8 cellular contexts compared by ENCODE assay signal in genomic region chr12:1628671-1629337, GRCh38. TPM values are rescaled to one million over a fixed set of nuclear protein-coding genes. Genes with fewer than 3 reads are reported as not detected.
A peak's percentile ranks its signal among the peaks of the same experiment; 100 is the strongest.
DNase-seq lines count a peak whose midpoint lies in the region; ATAC-seq and TF ChIP-seq lines count a peak whose summit lies in the region.

Gene WNT5B, plus strand, starts transcription at chr12:1629231. Its CDS starts 2,124 bp downstream, at chr12:1631355.

- H3K9me3 Mint-ChIP-seq in naive thymus-derived CD8-positive, alpha-beta T cell, result no peaks in the 10 kb centered on the region

- peaks cover 8 to 21% (median 19%) of the 10 kb centered on the region in 4 donors for H3K4me1 Mint-ChIP-seq in naive thymus-derived CD8-positive, alpha-beta T cell

- peak within 1 kb of the TSS; percentile 43 to 84 (median 76) for H3K4me3 Mint-ChIP-seq in naive thymus-derived CD8-positive, alpha-beta T cell

- BruUV-seq in A673 (replicated peaks; lab: Mats Ljungman, UMichigan), result no TSS peak

- POLR2A ChIA-PET in A673 (lab: Charles Lee; ENCODE audit: low non-redundant PET), result no interaction called here
- POLR2A ChIA-PET in naive thymus-derived CD8-positive, alpha-beta T cell (lab: Charles Lee), result interaction anchor here (0.7 kb wide), 1 partner anchor 1065 kb away, joined by 4 read pairs; no protein-coding TSS in a partner anchor

- intact Hi-C loops in A673 (cut with micrococcal nuclease; ENCODE audit: unreplicated experiment), result no loop called here

- peaks cover 23 to 72% (median 39%) of the 10 kb centered on the region in 5 donors for H3K27me3 Mint-ChIP-seq in naive thymus-derived CD8-positive, alpha-beta T cell

- no peaks in the 10 kb centered on the region for H3K27me3 ChIP-seq in A673 (replicated peaks; ENCODE audit: insufficient read depth, low read depth, low read length, poor library complexity)
- peaks cover 7% of the 10 kb centered on the region for H3K27me3 ChIP-seq in HL-60 (ENCODE audit: insufficient read depth, poor library complexity, severe bottlenecking)

- TF ChIP-seq CTCF in A673 (conservative IDR thresholded peaks at IDR 0.05; ENCODE audit: low read depth, low read length) (no peak), HL-60 (IDR thresholded peaks at IDR 0.05; ENCODE audit: insufficient read depth, low read length) (no peak)

- CTCF ChIA-PET in A673 (lab: Charles Lee), result interaction anchor here (1.1 kb wide), 1 partner anchor 24 kb away, joined by 5 read pairs; no protein-coding TSS in a partner anchor

- no peak within 1 kb of the TSS for H3K27ac ChIP-seq in A673 (ENCODE audit: low read depth, low read length, poor library complexity, severe bottlenecking)
- H3K27ac ChIP-seq in HL-60 (replicated peaks), result no peak within 1 kb of the TSS
- H3K27ac ChIP-seq in cingulate gyrus (ENCODE audit: low read depth, low read length), result peak within 1 kb of the TSS; percentile 19

- no peaks in the 10 kb centered on the region for H3K9me3 ChIP-seq in A673 (ENCODE audit: low read depth, low read length, poor library complexity, severe bottlenecking)

- peak within 1 kb of the TSS in 1 of 10 donors; percentile 79 for H3K27ac Mint-ChIP-seq in naive thymus-derived CD8-positive, alpha-beta T cell

- H3K4me1 ChIP-seq in A673 (ENCODE audit: insufficient read depth, low read length, poor library complexity, severe bottlenecking), result peaks cover 6% of the 10 kb centered on the region

- peak within 1 kb of the TSS; percentile 56 for H3K4me3 ChIP-seq in A673 (ENCODE audit: low read depth, low read length, poor library complexity, severe bottlenecking)
- H3K4me3 ChIP-seq in HL-60 (replicated peaks; ENCODE audit: insufficient read depth, low read length), result peak within 1 kb of the TSS; percentile 48

- H3K36me3 Mint-ChIP-seq in naive thymus-derived CD8-positive, alpha-beta T cell, result no peaks in the 10 kb centered on the region

- DNase-seq in A673 (ENCODE audit: low spot score) (no peak), HL-60 (ENCODE audit: low read depth in 1 of 2, low spot score in 1 of 2) (no peak), CD1c-positive myeloid dendritic cell (ENCODE audit: extremely low spot score) (no peak), mucosa of gallbladder (ENCODE audit: low spot score) (no peak)
- DNase-seq in naive thymus-derived CD8-positive, alpha-beta T cell, result no peak

- ATAC-seq in naive thymus-derived CD8-positive, alpha-beta T cell, result no peak
- no peak for ATAC-seq in GM19023 (IDR thresholded peaks at IDR 0.05; ENCODE audit: unreplicated experiment)
- no peak for ATAC-seq in HG03469 (IDR thresholded peaks at IDR 0.05; ENCODE audit: unreplicated experiment)

- H3K36me3 ChIP-seq in A673 (ENCODE audit: insufficient read depth, low read length, poor library complexity, severe bottlenecking), result no peaks in the 10 kb centered on the region

RNA-seq across cellular contexts. Expression of gene WNT5B, which starts in this region (rescaled TPM):
- total RNA-seq in A673 (2021) (0.34 and 0.59 TPM in 2 replicates), mucosa of gallbladder (7.3 TPM)
- total RNA-seq in naive thymus-derived CD8-positive, alpha-beta T cell, result not detected
- polyA plus RNA-seq in naive thymus-derived CD8-positive, alpha-beta T cell, result not detected
